19 cellular contexts compared by ENCODE assay signal in the genomic region with DNA sequence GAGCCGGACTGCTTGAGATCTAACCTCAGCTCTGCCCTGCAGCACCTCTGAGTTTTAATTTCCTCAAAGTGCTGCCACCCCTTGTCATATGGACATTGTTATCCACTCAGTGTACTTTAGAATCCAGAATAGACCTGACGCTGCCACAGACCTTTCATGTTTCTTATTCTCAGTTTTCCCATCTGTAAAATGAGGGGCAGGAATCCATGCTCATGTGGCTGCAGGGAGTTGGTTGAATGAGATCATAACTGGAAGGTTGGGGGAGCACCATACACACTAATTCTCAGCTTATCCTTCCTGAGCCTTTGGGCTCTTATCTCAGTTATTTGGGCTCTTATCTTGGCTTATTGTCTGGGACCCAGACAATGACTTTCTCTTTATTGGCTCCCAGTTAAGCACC. TPM values are rescaled to one million over a fixed set of nuclear protein-coding genes. Genes with fewer than 3 reads are reported as not detected.
DNase-seq lines count a peak whose midpoint lies in the region; ATAC-seq, FAIRE-seq and TF ChIP-seq lines count a peak whose summit lies in the region.
"Had no signal": no experiment of that assay in that cellular context is flagged by ENCODE, and none has a peak within 500 bp of the region (broad histone marks: within the 10 kb centered on the region; RNA-seq: fewer than 3 reads in every experiment).

No MANE protein-coding gene starts in this region.

- H3K9ac ChIP-seq in HepG2 (ENCODE audit: insufficient read depth, low read depth, low read length) = no peak overlapping the region

- H3K4me3 Mint-ChIP-seq in WTC11 = peak overlapping the region; percentile 26; the same call in 1 of the 2 replicates
- H3K4me3 Mint-ChIP-seq: CD14-positive monocyte had no signal

- BruUV-seq in HepG2 (replicated peaks; lab: Mats Ljungman, UMichigan) = no TSS peak

- H3K27me3 ChIP-seq in HepG2 (ENCODE audit: control insufficient read depth in 1 of 2, insufficient read depth in 2 of 2, low read length in 2 of 2) (no peaks in the 10 kb centered on the region; a peak in 1 of 5 replicates), right lobe of liver (no peaks in the 10 kb centered on the region)
- H3K27me3 ChIP-seq: left lung, suprapubic skin had no signal

- no peak for FAIRE-seq in HepG2 (lab: Jason Lieb, UNC)
- FAIRE-seq: GM12878 had no signal

- H3K4me3 ChIP-seq in HepG2 (replicated peaks in 1 of 3; ENCODE audit: insufficient read depth in 1 of 3, low read depth in 2 of 3, low read length in 3 of 3) (no peak overlapping the region), right lobe of liver (no peak overlapping the region)
- H3K4me3 ChIP-seq: GM12878, left lung, mucosa of descending colon, suprapubic skin had no signal

- TF ChIP-seq POLR2A in HepG2 (IDR thresholded peaks at IDR 0.05; ENCODE audit: insufficient read depth in 1 of 2, low read depth in 2 of 2, low read length in 2 of 2) = no peak
- no peak for TF ChIP-seq POLR2A in right lobe of liver (IDR thresholded peaks at IDR 0.05)

- TF ChIP-seq CTCF in HepG2 (CRISPR knock-in tag; IDR thresholded peaks at IDR 0.05) (no peak), right lobe of liver (IDR thresholded peaks at IDR 0.05) (no peak), WTC11 (IDR thresholded peaks at IDR 0.05) (no peak)

- POLR2A ChIA-PET in HepG2 (lab: Yijun Ruan, JAX) (interaction anchor here (1.1 kb wide), 1 partner anchor 27 kb away, joined by 3 read pairs; a partner anchor contains a TSS), WTC11 (lab: Charles Lee) (no interaction called here)

- no peak overlapping the region; the same call in 1 of the 2 replicates for H3K27ac Mint-ChIP-seq in WTC11
- H3K27ac Mint-ChIP-seq: effector memory CD8-positive, alpha-beta T cell had no signal

- peaks cover 8% of the 10 kb centered on the region for H3K79me2 ChIP-seq in HepG2 (ENCODE audit: insufficient read depth, low read length)

- H3K36me3 ChIP-seq in HepG2 (replicated peaks in 1 of 2; ENCODE audit: control insufficient read depth in 1 of 2, insufficient read depth in 2 of 2, low read length in 2 of 2) (peaks cover 19 to 53% of the 10 kb centered on the region in 2 experiments), right lobe of liver (peaks cover 0 to 8% (median 2%) of the 10 kb centered on the region in 4 donors)

- in situ Hi-C loops in HepG2 (cut with HindIII; ENCODE audit: extremely low pct_ligation_motif_present, low pct_unique_long_range_greater_than_20kb) = no loop called here

- peaks cover 48% of the 10 kb centered on the region for H3K36me3 Mint-ChIP-seq in WTC11

- H2AFZ ChIP-seq in HepG2 (ENCODE audit: low read length) = no peak overlapping the region

- ATAC-seq in HepG2 = no peak
- ATAC-seq in right lobe of liver = no peak
- no peak for ATAC-seq in WTC11
- ATAC-seq in GM21360 (IDR thresholded peaks at IDR 0.05; ENCODE audit: unreplicated experiment) = no peak
- no peak for ATAC-seq in HG02852 (IDR thresholded peaks at IDR 0.05; ENCODE audit: unreplicated experiment)
- ATAC-seq: activated naive CD4-positive, alpha-beta T cell treated with anti-CD3 and anti-CD28 coated beads, Interleukin-2, amount 50 U/mL, for 72 hours; effector memory CD8-positive, alpha-beta T cell had no signal

- peaks cover 3% of the 10 kb centered on the region; the same call in 1 of the 2 replicates for H4K20me1 ChIP-seq in HepG2 (ENCODE audit: insufficient read depth, low read length)

- TF ChIP-seq RAD21 in HepG2 (CRISPR knock-in tag; IDR thresholded peaks at IDR 0.05) = no peak

- CTCF ChIA-PET in HepG2 (lab: Yijun Ruan, JAX; ENCODE audit: low intra/inter-chr PET ratio, low total read pairs) (interaction anchor here (1.3 kb wide), 1 partner anchor 378 kb away, joined by 3 read pairs; no protein-coding TSS in a partner anchor), WTC11 (lab: Charles Lee) (no interaction called here)

- TF ChIP-seq EP300 in HepG2 (IDR thresholded peaks at IDR 0.05; ENCODE audit: low read depth in 2 of 2, low read length in 2 of 2) = no peak
- no peak for TF ChIP-seq EP300 in HepG2 (CRISPR knock-in tag; IDR thresholded peaks at IDR 0.05; ENCODE audit: borderline replicate concordance)

- intact Hi-C loops in HepG2 (cut with micrococcal nuclease; ENCODE audit: unreplicated experiment) (no loop called here), right lobe of liver (cut with DNase I) (no loop called here)

- H3K4me1 Mint-ChIP-seq in WTC11 = peaks cover 24% of the 10 kb centered on the region

- H3K4me2 ChIP-seq in HepG2 (ENCODE audit: low read depth, low read length) = peak overlapping the region; percentile 99

- H3K27ac ChIP-seq in HepG2 (ENCODE audit: extremely low read length, insufficient read depth, low read length) = no peak overlapping the region
- no peak overlapping the region for H3K27ac ChIP-seq in right lobe of liver
- H3K27ac ChIP-seq: left lung, suprapubic skin had no signal

- WGBS in HepG2 (ENCODE audit: low lambda C conversion rate) = 89% methylated on average over 2 of the region's 2 CpGs
- 79% methylated on average over 2 of the region's 2 CpGs for WGBS in right lobe of liver (ENCODE audit: insufficient coverage, low coverage, low lambda C conversion rate, missing lambda C conversion rate)

- H3K9me3 Mint-ChIP-seq in WTC11 = no peaks in the 10 kb centered on the region
- H3K9me3 Mint-ChIP-seq: activated naive CD4-positive, alpha-beta T cell treated with anti-CD3 and anti-CD28 coated beads, Interleukin-2, amount 50 U/mL, for 72 hours; CD14-positive monocyte; effector memory CD8-positive, alpha-beta T cell had no signal

- DNase-seq in HepG2 (ENCODE audit: low spot score) = no peak
- DNase-seq in right lobe of liver = no peak
- DNase-seq in WTC11 (ENCODE audit: low spot score) = no peak
- no peak for DNase-seq in retina
- DNase-seq: activated CD4-positive, alpha-beta T cell treated with anti-CD3 and anti-CD28 coated beads, Interleukin-2, amount 50 U/mL, for 1 hour; activated T-cell treated with anti-CD3 and anti-CD28 coated beads for 4 hours; effector memory CD8-positive, alpha-beta T cell; NCI-H1105; occipital lobe; right cardiac atrium; stimulated activated CD4-positive, alpha-beta T cell treated with anti-CD3 and anti-CD28 coated beads, Interleukin-15, amount 100 ng/mL, for 24 hours had no signal

- H3K9me3 ChIP-seq in HepG2 (ENCODE audit: low read length) = no peaks in the 10 kb centered on the region
- no peaks in the 10 kb centered on the region for H3K9me3 ChIP-seq in right lobe of liver
- H3K9me3 ChIP-seq: left lung, mucosa of descending colon, suprapubic skin had no signal

- peaks cover 14% of the 10 kb centered on the region for H3K4me1 ChIP-seq in HepG2 (ENCODE audit: insufficient read depth, low read length)
- H3K4me1 ChIP-seq in right lobe of liver = peaks cover 0 to 13% (median 0%) of the 10 kb centered on the region in 4 donors

- H3K27me3 Mint-ChIP-seq in WTC11 (ENCODE audit: low read depth) = no peaks in the 10 kb centered on the region
- H3K27me3 Mint-ChIP-seq: effector memory CD8-positive, alpha-beta T cell had no signal

RNA-seq across cellular contexts. Expression of a gene that starts 2.3 kb away (rescaled TPM):
- total RNA-seq in HepG2 (2016; rRNA removed; fragmentation: Illumina TruSeq; extraction: Trizol) (6.4 and 30.8 TPM in 2 replicates), right lobe of liver (10 to 100 TPM in 5 of 6 experiments, 1 to 10 TPM in 1; 8.7 to 40.2 (median 27.7) TPM), WTC11 (2021) (88.3 to 98.2 TPM (median 90.7 TPM) in 3 replicates)
- 8.8 and 10.6 TPM in 2 replicates for total RNA-seq in HepG2 (2016; cell fraction: cytosol; rRNA removed; fragmentation: Illumina TruSeq; extraction: Trizol; ENCODE audit: low read depth)
- 7.2 and 30.6 TPM in 2 replicates for total RNA-seq in HepG2 (2016; cell fraction: insoluble cytoplasmic fraction; rRNA removed; fragmentation: Illumina TruSeq; extraction: Trizol)
- 7.7 TPM in 2 replicates for total RNA-seq in HepG2 (2016; cell fraction: membrane; rRNA removed; fragmentation: Illumina TruSeq; extraction: Trizol)
- total RNA-seq in HepG2 (2016; cell fraction: nucleus; rRNA removed; fragmentation: Illumina TruSeq; extraction: Trizol) = 68.7 and 74.6 TPM in 2 replicates
- 252 and 283 TPM in 2 replicates for polyA plus RNA-seq in HepG2 (2011; rRNA removed)
- polyA plus RNA-seq in HepG2 (2011; cell fraction: cytosol; rRNA removed) = 48.8 and 52.2 TPM in 2 replicates
- polyA plus RNA-seq in HepG2 (2011; cell fraction: nucleus; rRNA removed) = 1,815 and 1,864 TPM in 2 replicates
- polyA plus RNA-seq in HepG2 (2012) = 109 and 110 TPM in 2 replicates
- polyA plus RNA-seq in HepG2 (2016; cell fraction: cytosol; fragmentation: Illumina TruSeq; extraction: Trizol; ENCODE audit: low read depth) = 3.4 TPM in 2 replicates
- polyA plus RNA-seq in HepG2 (2016; cell fraction: insoluble cytoplasmic fraction; fragmentation: Illumina TruSeq; extraction: Trizol; ENCODE audit: low read depth) = 8.9 and 10.9 TPM in 2 replicates
- polyA plus RNA-seq in HepG2 (2016; cell fraction: membrane; fragmentation: Illumina TruSeq; extraction: Trizol; ENCODE audit: low read depth) = 4.4 and 4.6 TPM in 2 replicates
- polyA plus RNA-seq in HepG2 (2016; cell fraction: nucleus; fragmentation: Illumina TruSeq; extraction: Trizol; ENCODE audit: insufficient read depth, low read depth) = 374 and 409 TPM in 2 replicates
- 12.6 and 64.0 TPM in 2 replicates for polyA minus RNA-seq in HepG2 (2011; rRNA and poly(A)+ RNA removed; ENCODE audit: low replicate concordance)
- polyA minus RNA-seq in HepG2 (2011; cell fraction: cytosol; rRNA and poly(A)+ RNA removed) = 10.6 and 12.0 TPM in 2 replicates
- 250 and 264 TPM in 2 replicates for polyA minus RNA-seq in HepG2 (2011; cell fraction: nucleus; rRNA and poly(A)+ RNA removed)

RNA-seq across cellular contexts. Expression of a gene that starts 26.7 kb away (rescaled TPM):
- total RNA-seq in HepG2 (2016; rRNA removed; fragmentation: Illumina TruSeq; extraction: Trizol) = 121 and 184 TPM in 2 replicates
- 13.1 and 14.3 TPM in 2 replicates for total RNA-seq in HepG2 (2016; cell fraction: cytosol; rRNA removed; fragmentation: Illumina TruSeq; extraction: Trizol; ENCODE audit: low read depth)
- total RNA-seq in HepG2 (2016; cell fraction: insoluble cytoplasmic fraction; rRNA removed; fragmentation: Illumina TruSeq; extraction: Trizol) = 123 and 180 TPM in 2 replicates
- total RNA-seq in HepG2 (2016; cell fraction: membrane; rRNA removed; fragmentation: Illumina TruSeq; extraction: Trizol) = 60.9 and 62.9 TPM in 2 replicates
- total RNA-seq in HepG2 (2016; cell fraction: nucleus; rRNA removed; fragmentation: Illumina TruSeq; extraction: Trizol) = 79.4 and 83.5 TPM in 2 replicates
- 64.0 and 77.2 TPM in 2 replicates for polyA plus RNA-seq in HepG2 (2011; rRNA removed)
- polyA plus RNA-seq in HepG2 (2011; cell fraction: cytosol; rRNA removed) = 41.7 and 66.1 TPM in 2 replicates
- 28.9 and 37.6 TPM in 2 replicates for polyA plus RNA-seq in HepG2 (2011; cell fraction: nucleus; rRNA removed)
- 122 and 130 TPM in 2 replicates for polyA plus RNA-seq in HepG2 (2012)
- 22.2 and 23.8 TPM in 2 replicates for polyA plus RNA-seq in HepG2 (2016; cell fraction: cytosol; fragmentation: Illumina TruSeq; extraction: Trizol; ENCODE audit: low read depth)
- 254 and 256 TPM in 2 replicates for polyA plus RNA-seq in HepG2 (2016; cell fraction: insoluble cytoplasmic fraction; fragmentation: Illumina TruSeq; extraction: Trizol; ENCODE audit: low read depth)
- polyA plus RNA-seq in HepG2 (2016; cell fraction: membrane; fragmentation: Illumina TruSeq; extraction: Trizol; ENCODE audit: low read depth) = 47.1 and 50.3 TPM in 2 replicates
- 121 and 126 TPM in 2 replicates for polyA plus RNA-seq in HepG2 (2016; cell fraction: nucleus; fragmentation: Illumina TruSeq; extraction: Trizol; ENCODE audit: insufficient read depth, low read depth)
- 22.5 and 46.6 TPM in 2 replicates for polyA minus RNA-seq in HepG2 (2011; rRNA and poly(A)+ RNA removed; ENCODE audit: low replicate concordance)
- 38.2 and 43.5 TPM in 2 replicates for polyA minus RNA-seq in HepG2 (2011; cell fraction: cytosol; rRNA and poly(A)+ RNA removed)
- 64.2 and 67.4 TPM in 2 replicates for polyA minus RNA-seq in HepG2 (2011; cell fraction: nucleus; rRNA and poly(A)+ RNA removed)
- 10 to 100 TPM; 48.7 to 71.1 (median 54.5) TPM for total RNA-seq in right lobe of liver
- total RNA-seq in WTC11 (2021) = 177 to 216 TPM (median 183 TPM) in 3 replicates

RNA-seq across cellular contexts. Expression of a gene that starts 48.0 kb away (rescaled TPM):
- 52.0 and 73.0 TPM in 2 replicates for total RNA-seq in HepG2 (2016; rRNA removed; fragmentation: Illumina TruSeq; extraction: Trizol)
- 6.2 and 6.4 TPM in 2 replicates for total RNA-seq in HepG2 (2016; cell fraction: cytosol; rRNA removed; fragmentation: Illumina TruSeq; extraction: Trizol; ENCODE audit: low read depth)
- total RNA-seq in HepG2 (2016; cell fraction: insoluble cytoplasmic fraction; rRNA removed; fragmentation: Illumina TruSeq; extraction: Trizol) = 52.3 and 72.3 TPM in 2 replicates
- total RNA-seq in HepG2 (2016; cell fraction: membrane; rRNA removed; fragmentation: Illumina TruSeq; extraction: Trizol) = 18.0 and 21.0 TPM in 2 replicates
- total RNA-seq in HepG2 (2016; cell fraction: nucleus; rRNA removed; fragmentation: Illumina TruSeq; extraction: Trizol) = 24.9 and 25.7 TPM in 2 replicates
- polyA plus RNA-seq in HepG2 (2011; rRNA removed) = 36.2 and 38.3 TPM in 2 replicates
- polyA plus RNA-seq in HepG2 (2011; cell fraction: cytosol; rRNA removed) = 38.3 and 39.9 TPM in 2 replicates
- polyA plus RNA-seq in HepG2 (2011; cell fraction: nucleus; rRNA removed) = 20.9 and 23.3 TPM in 2 replicates
- 41.6 and 42.7 TPM in 2 replicates for polyA plus RNA-seq in HepG2 (2012)
- 7.7 and 7.8 TPM in 2 replicates for polyA plus RNA-seq in HepG2 (2016; cell fraction: cytosol; fragmentation: Illumina TruSeq; extraction: Trizol; ENCODE audit: low read depth)
- polyA plus RNA-seq in HepG2 (2016; cell fraction: insoluble cytoplasmic fraction; fragmentation: Illumina TruSeq; extraction: Trizol; ENCODE audit: low read depth) = 102 TPM in 2 replicates
- polyA plus RNA-seq in HepG2 (2016; cell fraction: membrane; fragmentation: Illumina TruSeq; extraction: Trizol; ENCODE audit: low read depth) = 17.3 and 19.1 TPM in 2 replicates
- 45.6 and 46.6 TPM in 2 replicates for polyA plus RNA-seq in HepG2 (2016; cell fraction: nucleus; fragmentation: Illumina TruSeq; extraction: Trizol; ENCODE audit: insufficient read depth, low read depth)
- polyA minus RNA-seq in HepG2 (2011; rRNA and poly(A)+ RNA removed; ENCODE audit: low replicate concordance) = 23.9 and 48.7 TPM in 2 replicates
- polyA minus RNA-seq in HepG2 (2011; cell fraction: cytosol; rRNA and poly(A)+ RNA removed) = 11.6 and 12.1 TPM in 2 replicates
- polyA minus RNA-seq in HepG2 (2011; cell fraction: nucleus; rRNA and poly(A)+ RNA removed) = 6.8 and 9.1 TPM in 2 replicates
- 10 to 100 TPM in 3 of 6 experiments, 1 to 10 TPM in 3; 6.7 to 17.7 (median 10.0) TPM for total RNA-seq in right lobe of liver
- 35.9 to 37.7 TPM (median 36.7 TPM) in 3 replicates for total RNA-seq in WTC11 (2021)

RNA-seq across cellular contexts. Expression of a gene that starts 54.1 kb away (rescaled TPM):
- 38.3 and 61.4 TPM in 2 replicates for total RNA-seq in HepG2 (2016; rRNA removed; fragmentation: Illumina TruSeq; extraction: Trizol)
- 7.6 and 8.4 TPM in 2 replicates for total RNA-seq in HepG2 (2016; cell fraction: cytosol; rRNA removed; fragmentation: Illumina TruSeq; extraction: Trizol; ENCODE audit: low read depth)
- 38.6 and 51.4 TPM in 2 replicates for total RNA-seq in HepG2 (2016; cell fraction: insoluble cytoplasmic fraction; rRNA removed; fragmentation: Illumina TruSeq; extraction: Trizol)
- total RNA-seq in HepG2 (2016; cell fraction: membrane; rRNA removed; fragmentation: Illumina TruSeq; extraction: Trizol) = 17.0 and 19.2 TPM in 2 replicates
- total RNA-seq in HepG2 (2016; cell fraction: nucleus; rRNA removed; fragmentation: Illumina TruSeq; extraction: Trizol) = 46.5 and 48.3 TPM in 2 replicates
- 21.2 and 25.6 TPM in 2 replicates for polyA plus RNA-seq in HepG2 (2011; rRNA removed)
- polyA plus RNA-seq in HepG2 (2011; cell fraction: cytosol; rRNA removed) = 11.6 and 16.8 TPM in 2 replicates
- 14.7 and 18.6 TPM in 2 replicates for polyA plus RNA-seq in HepG2 (2011; cell fraction: nucleus; rRNA removed)
- polyA plus RNA-seq in HepG2 (2012) = 16.8 and 20.4 TPM in 2 replicates
- 1.2 TPM in 2 replicates for polyA plus RNA-seq in HepG2 (2016; cell fraction: cytosol; fragmentation: Illumina TruSeq; extraction: Trizol; ENCODE audit: low read depth)
- polyA plus RNA-seq in HepG2 (2016; cell fraction: insoluble cytoplasmic fraction; fragmentation: Illumina TruSeq; extraction: Trizol; ENCODE audit: low read depth) = 34.7 and 38.5 TPM in 2 replicates
- 4.8 and 5.6 TPM in 2 replicates for polyA plus RNA-seq in HepG2 (2016; cell fraction: membrane; fragmentation: Illumina TruSeq; extraction: Trizol; ENCODE audit: low read depth)
- polyA plus RNA-seq in HepG2 (2016; cell fraction: nucleus; fragmentation: Illumina TruSeq; extraction: Trizol; ENCODE audit: insufficient read depth, low read depth) = 40.8 and 44.8 TPM in 2 replicates
- 23.3 and 33.6 TPM in 2 replicates for polyA minus RNA-seq in HepG2 (2011; rRNA and poly(A)+ RNA removed; ENCODE audit: low replicate concordance)
- polyA minus RNA-seq in HepG2 (2011; cell fraction: cytosol; rRNA and poly(A)+ RNA removed) = 18.8 and 20.9 TPM in 2 replicates
- 67.3 and 85.4 TPM in 2 replicates for polyA minus RNA-seq in HepG2 (2011; cell fraction: nucleus; rRNA and poly(A)+ RNA removed)
- 10 to 100 TPM in 5 of 6 experiments, 1 to 10 TPM in 1; 9.7 to 17.5 (median 13.4) TPM for total RNA-seq in right lobe of liver
- total RNA-seq in WTC11 (2021) = 36.0 to 41.2 TPM (median 37.9 TPM) in 3 replicates
